In genomic region chr2:213057977-213058376, GRCh38 we compare ENCODE assay signal across 17 cellular contexts.
"Had no signal": no experiment of that assay in that cellular context is flagged by ENCODE, and none has a peak within 500 bp of the region (broad histone marks: within the 10 kb centered on the region; RNA-seq: fewer than 3 reads in every experiment).

No MANE protein-coding gene starts in this region.

- FAIRE-seq: colon, endothelial cell of umbilical vein, frontal cortex, kidney had no signal

- DNase-seq: activated CD4-positive, alpha-beta T cell treated with anti-CD3 and anti-CD28 coated beads, Interleukin-2, amount 50 U/mL, for 4 hours; activated CD4-positive, CD25-positive, alpha-beta regulatory T cell; activated naive CD4-positive, alpha-beta T cell treated with anti-CD3 and anti-CD28 coated beads, Interleukin-2, amount 50 U/mL, for 16 hours; amniotic stem cell; heart right ventricle; kidney; left ventricle myocardium superior; mesendoderm; sigmoid colon; stimulated activated CD4-positive, alpha-beta T cell treated with anti-CD3 and anti-CD28 coated beads, Interleukin-2, amount 100 ng/mL, for 24 hours; stimulated activated naive CD4-positive, alpha-beta T cell treated with Interleukin-2 at 50 U/mL for 16 hours had no signal

- H3K27me3 Mint-ChIP-seq: type B pancreatic cell had no signal

- H3K27ac Mint-ChIP-seq: activated T-helper 2 cell treated with anti-CD3 and anti-CD28 coated beads, Interferon-gamma antibody, Interleukin-2, Interleukin-4, amounts not matched to agents 10 μg/mL and 5 μg/mL and 100 μg/mL, durations not matched to agents 14 hours and 24 hours and 36 hours; type B pancreatic cell had no signal

- H3K9me3 Mint-ChIP-seq: type B pancreatic cell had no signal

- H3K27me3 ChIP-seq: heart right ventricle, sigmoid colon had no signal

- H3K36me3 ChIP-seq: heart right ventricle, sigmoid colon had no signal

- H3K4me3 ChIP-seq: heart right ventricle, sigmoid colon, SK-N-MC had no signal

- H3K4me3 Mint-ChIP-seq: type B pancreatic cell had no signal

- ATAC-seq: heart right ventricle, left ventricle myocardium superior had no signal
